ENCODE assay signal across 8 cellular contexts in the genomic region with DNA sequence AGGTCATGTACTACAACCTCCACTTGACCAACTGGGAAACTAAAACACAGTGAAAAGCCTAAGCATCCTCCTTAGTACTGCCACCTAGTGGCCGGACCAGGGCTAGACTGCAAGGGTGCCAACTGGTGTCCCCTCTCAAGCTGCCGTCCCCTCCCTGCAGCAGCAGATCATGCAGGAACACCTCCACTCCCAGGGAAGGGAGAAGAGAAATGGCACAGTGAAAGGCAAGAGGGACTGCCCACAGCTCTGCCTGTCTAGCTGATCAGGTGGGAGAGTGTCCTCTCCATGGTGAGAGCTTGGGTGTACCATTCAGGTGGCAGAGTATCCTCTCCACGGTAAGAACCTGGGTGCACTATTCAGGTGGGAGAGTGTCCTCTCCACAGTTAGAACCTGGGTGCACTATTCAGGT.
A peak's percentile ranks its signal among the peaks of the same experiment; 100 is the strongest.
DNase-seq lines count a peak whose midpoint lies in the region; ATAC-seq and TF ChIP-seq lines count a peak whose summit lies in the region.

No MANE protein-coding gene starts in this region.

- no peak overlapping the region for H3K27ac ChIP-seq in CD4-positive, alpha-beta T cell (ENCODE audit: low read depth, low read length)
- peak overlapping the region in 1 of 59 donors; percentile 10 for H3K27ac ChIP-seq in dorsolateral prefrontal cortex

- POLR2A ChIA-PET in CD4-positive, alpha-beta T cell (lab: Charles Lee), result interaction anchor here (0.6 to 3.1 kb wide), 11 partner anchors 9 to 161 kb away, joined by 3 to 29 read pairs (median 4); a partner anchor contains a TSS

- peak overlapping the region; percentile 65 for H3K4me3 Mint-ChIP-seq in CD4-positive, alpha-beta T cell
- H3K4me3 Mint-ChIP-seq in activated CD4-positive, alpha-beta T cell treated with anti-CD3 and anti-CD28 coated beads, Interleukin-2, amount 10 ng/mL, durations not matched to agents 24 days and 14 days, result no peak overlapping the region
- H3K4me3 Mint-ChIP-seq in naive B cell, result no peak overlapping the region
- H3K4me3 Mint-ChIP-seq in stimulated activated naive B cell treated with anti-CD40 and anti-IgM and Interleukin-4, amounts not matched to agents 10 μg/mL and 1 μg/mL and 100 μg/mL, for 72 hours, result no peak overlapping the region

- H3K27me3 ChIP-seq in CD4-positive, alpha-beta T cell (ENCODE audit: control insufficient read depth, insufficient read depth, low read length), result no peaks in the 10 kb centered on the region
- H3K27me3 ChIP-seq in dorsolateral prefrontal cortex, result no peaks in the 10 kb centered on the region

- peak; percentile 94 for TF ChIP-seq CTCF in CD4-positive, alpha-beta T cell (IDR thresholded peaks at IDR 0.05)
- peak; percentile 49 to 87 (median 76) for TF ChIP-seq CTCF in dorsolateral prefrontal cortex (IDR thresholded peaks at IDR 0.05 in 54 of 56, conservative IDR thresholded peaks at IDR 0.05 in 2 of 56; ENCODE audit: low read depth in 1 of 56, partially characterized antibody in 56 of 56)

- peak; percentile 41 to 75 (median 59) for DNase-seq in CD4-positive, alpha-beta T cell
- DNase-seq in NCI-H1105 (lab: John Stamatoyannopoulos, UW), result peak; percentile 28
- DNase-seq in activated CD4-positive, alpha-beta T cell treated with anti-CD3 and anti-CD28 coated beads, Interleukin-2, amount 10 ng/mL, durations not matched to agents 24 days and 14 days, result peak; percentile 92
- DNase-seq in dorsolateral prefrontal cortex, result peak in 9 of 10 donors; percentile 31 to 72 (median 57)
- DNase-seq in naive B cell, result peak; percentile 52
- DNase-seq in stimulated activated naive B cell treated with anti-CD40 and anti-IgM and Interleukin-4, amounts not matched to agents 10 μg/mL and 1 μg/mL and 100 μg/mL, for 72 hours, result peak; percentile 35

- H3K27ac Mint-ChIP-seq in CD4-positive, alpha-beta T cell, result peak overlapping the region; percentile 82
- H3K27ac Mint-ChIP-seq in activated CD4-positive, alpha-beta T cell treated with anti-CD3 and anti-CD28 coated beads, Interleukin-2, amount 10 ng/mL, durations not matched to agents 24 days and 14 days, result no peak overlapping the region
- H3K27ac Mint-ChIP-seq in naive B cell, result peak overlapping the region in 2 of 6 donors; percentile 47 to 58
- no peak overlapping the region for H3K27ac Mint-ChIP-seq in stimulated activated naive B cell treated with anti-CD40 and anti-IgM and Interleukin-4, amounts not matched to agents 10 μg/mL and 1 μg/mL and 100 μg/mL, for 72 hours

- no peak overlapping the region for H3K4me3 ChIP-seq in dorsolateral prefrontal cortex

- intact Hi-C loops in CD4-positive, alpha-beta T cell (cut with DNase I, micrococcal nuclease), result loop anchor here in 1 of 2 experiments (2.0 kb wide), 1 partner anchor 79 kb away; no protein-coding TSS in a partner anchor
- intact Hi-C loops in activated CD4-positive, alpha-beta T cell treated with anti-CD3 and anti-CD28 coated beads, Interleukin-2, amount 10 ng/mL, durations not matched to agents 24 days and 14 days (cut with micrococcal nuclease), result loop anchor here (5.0 kb wide), 2 partner anchors 37 to 62 kb away; no protein-coding TSS in a partner anchor
- intact Hi-C loops in dorsolateral prefrontal cortex (cut with DNase I), result loop anchor here (5.0 to 10.0 kb wide), 3 partner anchors 77 to 259 kb away; a partner anchor contains a TSS

- H3K27me3 Mint-ChIP-seq in CD4-positive, alpha-beta T cell, result no peaks in the 10 kb centered on the region
- no peaks in the 10 kb centered on the region for H3K27me3 Mint-ChIP-seq in activated CD4-positive, alpha-beta T cell treated with anti-CD3 and anti-CD28 coated beads, Interleukin-2, amount 10 ng/mL, durations not matched to agents 24 days and 14 days
- H3K27me3 Mint-ChIP-seq in naive B cell, result peaks cover 12 to 19% (median 19%) of the 10 kb centered on the region in 3 donors
- H3K27me3 Mint-ChIP-seq in stimulated activated naive B cell treated with anti-CD40 and anti-IgM and Interleukin-4, amounts not matched to agents 10 μg/mL and 1 μg/mL and 100 μg/mL, for 72 hours, result peaks cover 0 to 4% of the 10 kb centered on the region in 2 donors

- H3K36me3 Mint-ChIP-seq in CD4-positive, alpha-beta T cell (ENCODE audit: low read depth), result peaks cover 24% of the 10 kb centered on the region
- H3K36me3 Mint-ChIP-seq in activated CD4-positive, alpha-beta T cell treated with anti-CD3 and anti-CD28 coated beads, Interleukin-2, amount 10 ng/mL, durations not matched to agents 24 days and 14 days (ENCODE audit: low read depth), result peaks cover 5% of the 10 kb centered on the region
- no peaks in the 10 kb centered on the region for H3K36me3 Mint-ChIP-seq in naive B cell
- no peaks in the 10 kb centered on the region for H3K36me3 Mint-ChIP-seq in stimulated activated naive B cell treated with anti-CD40 and anti-IgM and Interleukin-4, amounts not matched to agents 10 μg/mL and 1 μg/mL and 100 μg/mL, for 72 hours

- ATAC-seq in CD4-positive, alpha-beta T cell (ENCODE audit: poor library complexity), result peak; percentile 77
- ATAC-seq in GM19372 (IDR thresholded peaks at IDR 0.05; ENCODE audit: low read depth, unreplicated experiment), result peak; percentile 64
- ATAC-seq in naive B cell (ENCODE audit: low read depth in 2 of 2), result peak; percentile 81
- peak; percentile 87 for ATAC-seq in stimulated activated naive B cell treated with anti-CD40 and anti-IgM and Interleukin-4, amounts not matched to agents 10 μg/mL and 1 μg/mL and 100 μg/mL, for 72 hours (replicated peaks)
- ATAC-seq in HG03342 (IDR thresholded peaks at IDR 0.05; ENCODE audit: unreplicated experiment), result no peak

- peaks cover 96% of the 10 kb centered on the region for H3K4me1 Mint-ChIP-seq in CD4-positive, alpha-beta T cell (ENCODE audit: low read depth)
- peaks cover 58% of the 10 kb centered on the region for H3K4me1 Mint-ChIP-seq in activated CD4-positive, alpha-beta T cell treated with anti-CD3 and anti-CD28 coated beads, Interleukin-2, amount 10 ng/mL, durations not matched to agents 24 days and 14 days
- peaks cover 0 to 7% (median 0%) of the 10 kb centered on the region in 3 donors for H3K4me1 Mint-ChIP-seq in naive B cell
- peaks cover 1 to 10% of the 10 kb centered on the region in 2 donors for H3K4me1 Mint-ChIP-seq in stimulated activated naive B cell treated with anti-CD40 and anti-IgM and Interleukin-4, amounts not matched to agents 10 μg/mL and 1 μg/mL and 100 μg/mL, for 72 hours

- H3K9me3 Mint-ChIP-seq in CD4-positive, alpha-beta T cell, result no peaks in the 10 kb centered on the region
- H3K9me3 Mint-ChIP-seq in activated CD4-positive, alpha-beta T cell treated with anti-CD3 and anti-CD28 coated beads, Interleukin-2, amount 10 ng/mL, durations not matched to agents 24 days and 14 days, result no peaks in the 10 kb centered on the region
- no peaks in the 10 kb centered on the region for H3K9me3 Mint-ChIP-seq in naive B cell
- no peaks in the 10 kb centered on the region for H3K9me3 Mint-ChIP-seq in stimulated activated naive B cell treated with anti-CD40 and anti-IgM and Interleukin-4, amounts not matched to agents 10 μg/mL and 1 μg/mL and 100 μg/mL, for 72 hours

- CTCF ChIA-PET in CD4-positive, alpha-beta T cell (lab: Charles Lee), result interaction anchor here (0.6 to 3.7 kb wide), 38 partner anchors 8 to 252 kb away, joined by 3 to 39 read pairs (median 4); a partner anchor contains a TSS

- H3K9me3 ChIP-seq in CD4-positive, alpha-beta T cell (ENCODE audit: control insufficient read depth, low read length), result no peaks in the 10 kb centered on the region

Comparison
In these comparisons a context has a peak if more than half of its experiments do, and no peak if none do; other contexts are left out.
1. DNase-seq: peak in every context shown above with its lines; median percentile 92 in activated CD4-positive, alpha-beta T cell treated with anti-CD3 and anti-CD28 coated beads, Interleukin-2, amount 10 ng/mL, durations not matched to agents 24 days and 14 days; 59 in CD4-positive, alpha-beta T cell; 57 in dorsolateral prefrontal cortex; 52 in naive B cell; 35 in stimulated activated naive B cell treated with anti-CD40 and anti-IgM and Interleukin-4, amounts not matched to agents 10 μg/mL and 1 μg/mL and 100 μg/mL, for 72 hours; 28 in NCI-H1105.